In the genomic region with DNA sequence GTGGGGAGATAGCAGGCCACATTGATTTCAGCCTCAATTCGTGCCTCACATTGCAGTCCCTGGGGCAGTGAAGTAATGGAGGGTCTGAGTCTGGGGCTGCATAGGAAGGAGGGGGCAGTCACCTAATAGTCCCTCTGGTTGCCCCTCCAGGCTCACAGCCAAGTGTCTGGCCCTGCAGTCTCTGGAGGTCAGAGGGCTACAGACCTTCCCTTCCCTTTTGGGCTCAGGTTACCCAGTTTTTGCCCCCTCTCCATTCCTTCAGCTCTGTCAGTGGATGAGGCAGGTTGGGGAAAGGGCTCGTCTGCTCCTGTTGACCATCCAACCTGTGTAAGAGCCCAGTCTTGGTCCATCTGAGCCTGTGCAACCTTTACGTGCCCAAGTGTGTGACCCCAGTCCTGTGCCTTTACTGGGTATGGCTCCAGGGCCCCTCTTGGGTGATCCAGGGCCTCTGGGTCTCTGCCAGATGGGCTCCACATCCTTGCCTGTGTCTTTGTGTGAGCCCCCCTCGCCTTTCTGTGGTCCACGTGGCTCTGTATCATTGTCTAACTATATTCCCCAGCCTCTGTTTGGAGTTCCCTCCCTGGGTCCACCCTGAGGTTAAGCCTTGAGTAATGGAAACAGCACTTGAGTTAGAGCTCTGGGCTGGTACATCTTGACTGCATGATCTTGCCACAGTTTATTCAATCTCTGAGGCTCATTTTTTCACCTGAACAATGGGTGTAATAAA, we compare ENCODE assay signal across 9 cellular contexts. TPM values are rescaled to one million over a fixed set of nuclear protein-coding genes. Genes with fewer than 3 reads are reported as not detected.
DNase-seq lines count a peak whose midpoint lies in the region; ATAC-seq and FAIRE-seq lines count a peak whose summit lies in the region.
"Had no signal": no experiment of that assay in that cellular context is flagged by ENCODE, and none has a peak within 500 bp of the region (broad histone marks: within the 10 kb centered on the region; RNA-seq: fewer than 3 reads in every experiment).

No MANE protein-coding gene starts in this region.

- peak overlapping the region; percentile 27 for H3K9ac ChIP-seq in endocrine pancreas (ENCODE audit: control insufficient read depth, insufficient read depth, low read length)

- no peak overlapping the region for H2AFZ ChIP-seq in neuron (ENCODE audit: low read depth, low read length)

- peaks cover 15% of the 10 kb centered on the region for H3K36me3 ChIP-seq in MG63
- no peaks in the 10 kb centered on the region for H3K36me3 ChIP-seq in endocrine pancreas (ENCODE audit: control insufficient read depth, insufficient read depth, low read length)
- H3K36me3 ChIP-seq in neuron (ENCODE audit: insufficient read depth, low read length): peaks cover 6% of the 10 kb centered on the region
- H3K36me3 ChIP-seq in small intestine (ENCODE audit: control insufficient read depth in 2 of 2, insufficient read depth in 2 of 2, low read length in 2 of 2): no peaks in the 10 kb centered on the region

- no peak for ATAC-seq in GM21737 (IDR thresholded peaks at IDR 0.05; ENCODE audit: unreplicated experiment)
- no peak for ATAC-seq in HG03442 (IDR thresholded peaks at IDR 0.05; ENCODE audit: unreplicated experiment)

- H3K27ac ChIP-seq in small intestine (ENCODE audit: low read depth in 1 of 2, low read length in 1 of 2): peak overlapping the region in 1 of 2 donors; percentile 86
- H3K27ac ChIP-seq: foreskin keratinocyte had no signal

- H3K27me3 ChIP-seq in MG63: no peaks in the 10 kb centered on the region
- no peaks in the 10 kb centered on the region for H3K27me3 ChIP-seq in endocrine pancreas (ENCODE audit: control insufficient read depth, insufficient read depth, low read length)
- no peaks in the 10 kb centered on the region for H3K27me3 ChIP-seq in neuron (ENCODE audit: insufficient read depth, low read length)
- no peaks in the 10 kb centered on the region for H3K27me3 ChIP-seq in small intestine (ENCODE audit: control insufficient read depth in 2 of 2, insufficient read depth in 2 of 2, low read length in 2 of 2)
- H3K27me3 ChIP-seq: foreskin keratinocyte had no signal

- FAIRE-seq in small intestine (lab: Jason Lieb, UNC): no peak

- DNase-seq in CD1c-positive myeloid dendritic cell (ENCODE audit: extremely low spot score) (peak; percentile 30), MG63 (peak; percentile 24), small intestine (no peak)
- DNase-seq in central memory CD4-positive, alpha-beta T cell: no peak

- H3K4me3 ChIP-seq in MG63 (no peak overlapping the region; the same call in 1 of the 2 replicates), endocrine pancreas (ENCODE audit: control insufficient read depth, insufficient read depth, low read length) (peak overlapping the region; percentile 6), neuron (ENCODE audit: low read length) (peak overlapping the region; percentile 77), small intestine (ENCODE audit: low read depth in 1 of 2, low read length in 2 of 2) (no peak overlapping the region)

- H3K9me3 ChIP-seq in MG63 (no peaks in the 10 kb centered on the region), endocrine pancreas (ENCODE audit: control insufficient read depth, low read length) (no peaks in the 10 kb centered on the region), neuron (ENCODE audit: low read length) (no peaks in the 10 kb centered on the region), small intestine (ENCODE audit: control insufficient read depth, low read depth) (no peaks in the 10 kb centered on the region)

- WGBS in small intestine, 3 donors: 37 to 47% (median 43%) methylated on average over 5 of the region's 5 CpGs

- no peaks in the 10 kb centered on the region for H3K4me1 ChIP-seq in endocrine pancreas (ENCODE audit: control insufficient read depth, insufficient read depth, low read length)
- peaks cover 52% of the 10 kb centered on the region for H3K4me1 ChIP-seq in neuron (ENCODE audit: insufficient read depth, low read length)
- peaks cover 10 to 14% of the 10 kb centered on the region in 2 donors for H3K4me1 ChIP-seq in small intestine (ENCODE audit: control insufficient read depth in 2 of 2, insufficient read depth in 1 of 2, low read depth in 1 of 2, low read length in 1 of 2)

RNA-seq across cellular contexts. Expression of a gene that starts 13.1 kb away (rescaled TPM):
- total RNA-seq in MG63 (2014; rRNA removed; shearing (Covaris generic); ENCODE audit: low replicate concordance): 5.9 and 15.8 TPM in 2 replicates
- polyA plus RNA-seq in small intestine: 10 to 100 TPM; 14.1 to 29.8 (median 18.1) TPM

RNA-seq across cellular contexts. Expression of a gene that starts 19.7 kb away (rescaled TPM):
- total RNA-seq in MG63 (2014; rRNA removed; shearing (Covaris generic); ENCODE audit: low replicate concordance): 0.13 and 0.76 TPM in 2 replicates
- polyA plus RNA-seq in small intestine: 1 to 10 TPM in 1 of 3 donors, under 1 TPM in 2; 0.81 to 1.1 (median 0.97) TPM

RNA-seq across cellular contexts. Expression of a gene that starts 20.2 kb away (rescaled TPM):
- 80.0 and 88.3 TPM in 2 replicates for total RNA-seq in MG63 (2014; rRNA removed; shearing (Covaris generic); ENCODE audit: low replicate concordance)
- polyA plus RNA-seq in small intestine: 10 to 100 TPM; 16.3 to 49.4 (median 17.3) TPM

RNA-seq across cellular contexts. Expression of a gene that starts 27.3 kb away (rescaled TPM):
- 78.3 and 168 TPM in 2 replicates for total RNA-seq in MG63 (2014; rRNA removed; shearing (Covaris generic); ENCODE audit: low replicate concordance)
- 10 to 100 TPM; 28.6 to 51.6 (median 31.8) TPM for polyA plus RNA-seq in small intestine

RNA-seq across cellular contexts. Expression of a gene that starts 30.9 kb away (rescaled TPM):
- total RNA-seq in MG63 (2014; rRNA removed; shearing (Covaris generic); ENCODE audit: low replicate concordance): 0.86 TPM in 1 of 2 replicates, not detected in the other
- polyA plus RNA-seq in small intestine: 1 to 10 TPM in 1 of 3 donors, not detected in 2; 1.1 TPM
- total RNA-seq: foreskin keratinocyte had no signal

Comparison
In these comparisons a context has a peak if more than half of its experiments do, and no peak if none do; other contexts are left out.
1. DNase-seq: peak in CD1c-positive myeloid dendritic cell (single experiment) and MG63 (single experiment); none in small intestine (single experiment) and central memory CD4-positive, alpha-beta T cell (single experiment).
2. H3K4me3 ChIP-seq: peak in endocrine pancreas (single experiment) and neuron (single experiment); none in MG63 (single experiment) and small intestine (0 of 2).